Comparison of ENCODE assay signal across 1 cellular context in genomic region chr2:218852911-218853667, GRCh38.
TF ChIP-seq lines count a peak whose summit lies in the region.

No MANE protein-coding gene starts in this region.

TF ChIP-seq in HEK293, 187 proteins besides CTCF, POLR2A, EP300 and RAD21 (continued from another document):
- peak; percentile 37; the same call in 1 of the 2 replicates for TF ChIP-seq ZNF18 (tag by site-specific recombination; IDR thresholded peaks at IDR 0.05)
- TF ChIP-seq IKZF3 (tag by site-specific recombination; IDR thresholded peaks at IDR 0.05), result no peak
